ENCODE assay signal across 8 cellular contexts in genomic region chr10:89207181-89207800, GRCh38. TPM values are rescaled to one million over a fixed set of nuclear protein-coding genes. Genes with fewer than 3 reads are reported as not detected.
DNase-seq lines count a peak whose midpoint lies in the region; ATAC-seq and TF ChIP-seq lines count a peak whose summit lies in the region.

A gene with protein sequence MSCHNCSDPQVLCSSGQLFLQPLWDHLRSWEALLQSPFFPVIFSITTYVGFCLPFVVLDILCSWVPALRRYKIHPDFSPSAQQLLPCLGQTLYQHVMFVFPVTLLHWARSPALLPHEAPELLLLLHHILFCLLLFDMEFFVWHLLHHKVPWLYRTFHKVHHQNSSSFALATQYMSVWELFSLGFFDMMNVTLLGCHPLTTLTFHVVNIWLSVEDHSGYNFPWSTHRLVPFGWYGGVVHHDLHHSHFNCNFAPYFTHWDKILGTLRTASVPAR (minus strand): TSS chr10:89207317. CDS start chr10:89207292, 25 bp downstream.

- peak within 1 kb of the TSS; percentile 60 for H3K4me3 Mint-ChIP-seq in mesothelial cell of epicardium

- H3K27me3 Mint-ChIP-seq in mesothelial cell of epicardium (ENCODE audit: low read depth), result peaks cover 41% of the 10 kb centered on the region

- no peaks in the 10 kb centered on the region for H3K9me3 Mint-ChIP-seq in mesothelial cell of epicardium

- H3K36me3 ChIP-seq in esophagus (ENCODE audit: control insufficient read depth in 2 of 2, insufficient read depth in 2 of 2, low read length in 1 of 2), result no peaks in the 10 kb centered on the region

- ATAC-seq in GM18909 (IDR thresholded peaks at IDR 0.05; ENCODE audit: poor library complexity, unreplicated experiment), result no peak
- no peak for ATAC-seq in GM21360 (IDR thresholded peaks at IDR 0.05; ENCODE audit: unreplicated experiment)

- peak within 1 kb of the TSS; percentile 46 to 61 for H3K4me3 ChIP-seq in esophagus (ENCODE audit: low read depth in 1 of 2, low read length in 2 of 2)

- DNase-seq in GM10266 (ENCODE audit: extremely low spot score) (peak; percentile 23), NCI-H1105 treated with DMSO at 0.1 percent for 48 hours (lab: John Stamatoyannopoulos, UW) (peak; percentile 34), activated T-cell treated with anti-CD3 and anti-CD28 coated beads for 1 hour (ENCODE audit: low read depth) (peak; percentile 17), mesothelial cell of epicardium (ENCODE audit: low spot score in 2 of 2, unreplicated experiment in 2 of 2) (peak; percentile 31 to 57)
- DNase-seq in stimulated activated CD8-positive, alpha-beta memory T cell treated with anti-CD3 and anti-CD28 coated beads, Interleukin-2, amount 100 ng/mL, for 48 hours (ENCODE audit: low read depth in 2 of 2), result peak; percentile 32 to 50

- peaks cover 19% of the 10 kb centered on the region for H3K4me1 Mint-ChIP-seq in mesothelial cell of epicardium

- 1 to 2% methylated on average over 28 of the region's 28 CpGs for WGBS in esophagus, 2 donors

- H3K9me3 ChIP-seq in esophagus (ENCODE audit: control insufficient read depth in 2 of 2, insufficient read depth in 1 of 2, low read depth in 1 of 2, low read length in 1 of 2), result no peaks in the 10 kb centered on the region

- H3K27ac ChIP-seq in esophagus (ENCODE audit: low read depth in 2 of 2, low read length in 1 of 2), result peak within 1 kb of the TSS; percentile 68 to 84

- H3K4me1 ChIP-seq in esophagus (ENCODE audit: control insufficient read depth in 2 of 2, insufficient read depth in 2 of 2, low read length in 1 of 2), result peaks cover 2 to 4% of the 10 kb centered on the region in 2 donors

- no peaks in the 10 kb centered on the region for H3K27me3 ChIP-seq in esophagus (ENCODE audit: control insufficient read depth in 1 of 2, insufficient read depth in 2 of 2, low read length in 2 of 2)

- TF ChIP-seq CTCF in GM10266 (IDR thresholded peaks at IDR 0.05; ENCODE audit: control insufficient read depth, insufficient read depth, low read depth, missing control alignments) (no peak), mesothelial cell of epicardium (IDR thresholded peaks at IDR 0.05; ENCODE audit: unreplicated experiment) (no peak)

- no peaks in the 10 kb centered on the region for H3K36me3 Mint-ChIP-seq in mesothelial cell of epicardium

- no peak within 1 kb of the TSS for H3K27ac Mint-ChIP-seq in mesothelial cell of epicardium

RNA-seq across cellular contexts. Expression of the gene that starts here (rescaled TPM):
- 1 to 10 TPM; 2.8 to 9.0 TPM for polyA plus RNA-seq in esophagus
- not detected in 3 replicates for total RNA-seq in mesothelial cell of epicardium

Comparison
In these comparisons a context has a peak if more than half of its experiments do, and no peak if none do; other contexts are left out.
1. Peak in DNase-seq in mesothelial cell of epicardium; RNA of the gene not detected or under 1 TPM.